21 cellular contexts compared by ENCODE assay signal in genomic region chr2:239167011-239167673, GRCh38.
DNase-seq lines count a peak whose midpoint lies in the region; ATAC-seq and TF ChIP-seq lines count a peak whose summit lies in the region.
"Had no signal": no experiment of that assay in that cellular context is flagged by ENCODE, and none has a peak within 500 bp of the region (broad histone marks: within the 10 kb centered on the region; RNA-seq: fewer than 3 reads in every experiment).

No MANE protein-coding gene starts in this region.

- ATAC-seq in RWPE2 (ENCODE audit: low read depth) (no peak), left lung (no peak), sciatic nerve (no peak), HG02642 (IDR thresholded peaks at IDR 0.05; ENCODE audit: poor library complexity, unreplicated experiment) (no peak), HG03280 (IDR thresholded peaks at IDR 0.05; ENCODE audit: unreplicated experiment) (no peak)
- ATAC-seq: activated T-helper 17 cell treated with anti-CD3 and anti-CD28 coated beads, Interleukin-2, amount 50 U/mL, for 72 hours; body of pancreas; right cardiac atrium had no signal

- TF ChIP-seq CTCF in RWPE2 (IDR thresholded peaks at IDR 0.05; ENCODE audit: poor library complexity, severe bottlenecking) (no peak), chondrocyte (IDR thresholded peaks at IDR 0.05) (no peak), left lung (IDR thresholded peaks at IDR 0.05) (no peak)

- peaks cover 15% of the 10 kb centered on the region for H3K9me3 Mint-ChIP-seq in chondrocyte (ENCODE audit: low read depth)

- no peak overlapping the region for H3K4me3 ChIP-seq in RWPE2 (ENCODE audit: severe bottlenecking)
- no peak overlapping the region for H3K4me3 ChIP-seq in left lung
- H3K4me3 ChIP-seq: body of pancreas, upper lobe of left lung had no signal

- H3K27me3 Mint-ChIP-seq in chondrocyte (ENCODE audit: low read depth), result no peaks in the 10 kb centered on the region
- H3K27me3 Mint-ChIP-seq: activated T-helper 17 cell treated with anti-CD3 and anti-CD28 coated beads, Interleukin-2, amount 50 U/mL, for 72 hours; naive B cell had no signal

- peak; percentile 26 for DNase-seq in RWPE2 (ENCODE audit: low spot score)
- peak; percentile 61 for DNase-seq in chondrocyte (ENCODE audit: low spot score)
- peak; percentile 16 to 38 for DNase-seq in left lung
- DNase-seq in sciatic nerve (ENCODE audit: low spot score), result peak; percentile 43
- no peak for DNase-seq in cortex of kidney (lab: John Stamatoyannopoulos, UW)
- DNase-seq in foreskin melanocyte, result no peak
- DNase-seq: activated CD4-positive, alpha-beta T cell treated with anti-CD3 and anti-CD28 coated beads, Interleukin-2, amount 50 U/mL, for 1 hour; effector memory CD4-positive, alpha-beta T cell; hypothalamus; naive B cell; NCI-H187 treated with DMSO at 0.1 percent for 48 hours; NCI-H526; occipital lobe; stimulated activated CD4-positive, alpha-beta T cell treated with anti-CD3 and anti-CD28 coated beads, Interleukin-15, amount 100 ng/mL, for 24 hours had no signal

- H3K9me3 ChIP-seq in RWPE2 (ENCODE audit: severe bottlenecking) (peaks cover 5% of the 10 kb centered on the region), left lung (peaks cover 0 to 19% of the 10 kb centered on the region in 2 donors)

- intact Hi-C loops in left lung (cut with DNase I) (no loop called here), sciatic nerve (cut with DNase I) (no loop called here)

- H3K27ac ChIP-seq in RWPE2 (ENCODE audit: poor library complexity, severe bottlenecking), result no peak overlapping the region
- H3K27ac ChIP-seq in left lung, result no peak overlapping the region
- H3K27ac ChIP-seq: body of pancreas, upper lobe of left lung had no signal

- H3K4me3 Mint-ChIP-seq in chondrocyte (ENCODE audit: unreplicated experiment), result no peak overlapping the region
- H3K4me3 Mint-ChIP-seq: activated T-helper 17 cell treated with anti-CD3 and anti-CD28 coated beads, Interleukin-2, amount 50 U/mL, for 72 hours; naive B cell; T-helper 1 cell treated with Interleukin-12 subunit alpha and Interleukin-12 subunit beta and Interleukin-4 antibody, amounts not matched to agents 30 μg/mL and 1 μg/mL, for 36 hours had no signal

- no peaks in the 10 kb centered on the region for H3K4me1 Mint-ChIP-seq in chondrocyte (ENCODE audit: low read depth)
- H3K4me1 Mint-ChIP-seq: naive B cell had no signal

- H3K27me3 ChIP-seq in RWPE2 (ENCODE audit: insufficient read depth, poor library complexity, severe bottlenecking) (no peaks in the 10 kb centered on the region), left lung (no peaks in the 10 kb centered on the region)
- H3K27me3 ChIP-seq: body of pancreas, upper lobe of left lung had no signal

- H3K36me3 Mint-ChIP-seq in chondrocyte (ENCODE audit: low read depth), result peaks cover 20% of the 10 kb centered on the region

- H3K27ac Mint-ChIP-seq in chondrocyte (ENCODE audit: unreplicated experiment), result no peak overlapping the region
- H3K27ac Mint-ChIP-seq: activated T-helper 17 cell treated with anti-CD3 and anti-CD28 coated beads, Interleukin-2, amount 50 U/mL, for 72 hours; naive B cell; T-helper 1 cell treated with Interleukin-12 subunit alpha and Interleukin-12 subunit beta and Interleukin-4 antibody, amounts not matched to agents 30 μg/mL and 1 μg/mL, for 36 hours had no signal

- H3K4me1 ChIP-seq in RWPE2 (ENCODE audit: insufficient read depth, poor library complexity, severe bottlenecking) (no peaks in the 10 kb centered on the region), left lung (peaks cover 0 to 9% of the 10 kb centered on the region in 2 donors)
- H3K4me1 ChIP-seq: body of pancreas had no signal

- H3K36me3 ChIP-seq in RWPE2 (ENCODE audit: low read depth) (no peaks in the 10 kb centered on the region), left lung (peaks cover 0 to 69% of the 10 kb centered on the region in 2 donors)

Comparison
In these comparisons a context has a peak if more than half of its experiments do, and no peak if none do; other contexts are left out.
1. DNase-seq: peak in RWPE2 (single experiment), chondrocyte (single experiment), left lung (2 of 2) and sciatic nerve (single experiment); none in cortex of kidney (single experiment) and foreskin melanocyte (single experiment).